8 cellular contexts compared by ENCODE assay signal in the genomic region with DNA sequence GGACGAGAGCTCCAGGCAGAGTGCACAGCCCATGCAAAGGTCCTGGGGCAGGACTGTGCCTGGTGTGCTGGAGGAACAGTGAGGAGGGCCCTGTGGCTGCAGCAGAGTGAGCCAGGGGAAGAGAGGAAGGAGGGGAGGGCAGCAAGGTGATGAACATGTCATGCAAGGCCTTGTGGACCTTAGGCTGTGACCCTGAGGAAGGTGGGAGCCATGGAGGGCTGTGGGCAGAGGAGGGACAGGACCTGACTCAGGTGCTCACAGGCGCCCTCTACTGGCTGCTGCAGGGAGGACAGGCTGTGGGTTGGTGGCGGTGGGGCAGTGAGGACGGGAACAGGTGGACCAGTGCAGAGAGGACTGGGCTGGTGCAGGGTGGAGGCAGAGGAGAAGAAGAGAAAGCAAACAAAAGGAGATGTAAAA.
DNase-seq lines count a peak whose midpoint lies in the region; ATAC-seq and TF ChIP-seq lines count a peak whose summit lies in the region.

No MANE protein-coding gene starts in this region.

- no peak overlapping the region for H3K4me3 ChIP-seq in right cardiac atrium (ENCODE audit: low read length)

- peak; percentile 59 for TF ChIP-seq CTCF in foreskin keratinocyte (conservative IDR thresholded peaks at IDR 0.05)

- no peaks in the 10 kb centered on the region for H3K4me1 ChIP-seq in right cardiac atrium (ENCODE audit: control insufficient read depth, insufficient read depth, low read length)
- peaks cover 4% of the 10 kb centered on the region for H3K4me1 ChIP-seq in foreskin keratinocyte

- DNase-seq in right cardiac atrium (peak in 2 of 3 donors; percentile 65 to 75), left ventricle myocardium superior (no peak), foreskin keratinocyte (no peak), middle frontal gyrus (ENCODE audit: extremely low spot score, low spot score) (no peak), NOMO-1 treated with DMSO at 0.1 percent for 48 hours (lab: John Stamatoyannopoulos, UW; ENCODE audit: unreplicated experiment) (no peak)
- DNase-seq in activated CD8-positive, alpha-beta memory T cell treated with anti-CD3 and anti-CD28 coated beads, Interleukin-2, amount 50 U/mL, for 24 hours (ENCODE audit: extremely low read depth) = peak; percentile 17
- peak; percentile 20 for DNase-seq in stimulated activated CD8-positive, alpha-beta memory T cell treated with anti-CD3 and anti-CD28 coated beads, Interleukin-12 subunit alpha, Interleukin-12 subunit beta, amount 100 ng/mL, for 1 hour (ENCODE audit: low read depth)

- H3K9me3 ChIP-seq in right cardiac atrium (ENCODE audit: control insufficient read depth, low read length) = no peaks in the 10 kb centered on the region

- H3K27ac ChIP-seq in right cardiac atrium (ENCODE audit: low read length) = no peak overlapping the region
- H3K27ac ChIP-seq in foreskin keratinocyte = no peak overlapping the region

- H3K27me3 ChIP-seq in right cardiac atrium (ENCODE audit: control insufficient read depth, insufficient read depth) (no peaks in the 10 kb centered on the region), foreskin keratinocyte (no peaks in the 10 kb centered on the region)

- ATAC-seq in right cardiac atrium = peak; percentile 40 to 44
- no peak for ATAC-seq in left ventricle myocardium superior
- no peak for ATAC-seq in foreskin keratinocyte
- ATAC-seq in GM21390 (IDR thresholded peaks at IDR 0.05; ENCODE audit: unreplicated experiment) = no peak

- intact Hi-C loops in right cardiac atrium (cut with DNase I) = no loop called here
- intact Hi-C loops in left ventricle myocardium superior (cut with micrococcal nuclease) = no loop called here

- 68% methylated on average over 4 of the region's 4 CpGs for WGBS in right cardiac atrium

Comparison
In these comparisons a context has a peak if more than half of its experiments do, and no peak if none do; other contexts are left out.
1. ATAC-seq: peak in right cardiac atrium (2 of 2); none in left ventricle myocardium superior (single experiment), foreskin keratinocyte (single experiment) and GM21390 (single experiment).
2. DNase-seq: peak in right cardiac atrium (2 of 3), activated CD8-positive, alpha-beta memory T cell treated with anti-CD3 and anti-CD28 coated beads, Interleukin-2, amount 50 U/mL, for 24 hours (single experiment) and stimulated activated CD8-positive, alpha-beta memory T cell treated with anti-CD3 and anti-CD28 coated beads, Interleukin-12 subunit alpha, Interleukin-12 subunit beta, amount 100 ng/mL, for 1 hour (single experiment); none in left ventricle myocardium superior (single experiment), foreskin keratinocyte (0 of 2), middle frontal gyrus (single experiment) and NOMO-1 treated with DMSO at 0.1 percent for 48 hours (single experiment).